Comparison of ENCODE assay signal across 8 cellular contexts in genomic region chr1:33181038-33181861, GRCh38. TPM values are rescaled to one million over a fixed set of nuclear protein-coding genes. Genes with fewer than 3 reads are reported as not detected.
A peak's percentile ranks its signal among the peaks of the same experiment; 100 is the strongest.
DNase-seq lines count a peak whose midpoint lies in the region; ATAC-seq and TF ChIP-seq lines count a peak whose summit lies in the region.

No MANE protein-coding gene starts in this region.

- peaks cover 21% of the 10 kb centered on the region for H3K4me1 ChIP-seq in OCI-LY7 (ENCODE audit: insufficient read depth, low read length, poor library complexity, severe bottlenecking)
- no peaks in the 10 kb centered on the region for H3K4me1 ChIP-seq in rectal smooth muscle tissue (ENCODE audit: control insufficient read depth, insufficient read depth, low read length)

- H3K4me2 ChIP-seq in OCI-LY7 (ENCODE audit: low read length), result peak overlapping the region; percentile 96

- intact Hi-C loops in OCI-LY7 (cut with micrococcal nuclease; ENCODE audit: unreplicated experiment) (loop anchor here (2.0 kb wide), 1 partner anchor 76 kb away; the partner anchor contains the start of gene ZNF362), left cardiac atrium (cut with DNase I) (no loop called here)

- peak; percentile 17 for ATAC-seq in HG03045 (IDR thresholded peaks at IDR 0.05; ENCODE audit: unreplicated experiment)
- ATAC-seq in left cardiac atrium, result peak; percentile 46 to 70
- no peak for ATAC-seq in HG03565 (IDR thresholded peaks at IDR 0.05; ENCODE audit: unreplicated experiment)

- no peaks in the 10 kb centered on the region for H3K27me3 ChIP-seq in rectal smooth muscle tissue (ENCODE audit: control insufficient read depth, insufficient read depth, low read length)

- no peaks in the 10 kb centered on the region for H3K79me2 ChIP-seq in OCI-LY7 (ENCODE audit: insufficient read depth, low read depth, low read length)

- no TSS peak for BruUV-seq in OCI-LY7 (replicated peaks; lab: Mats Ljungman, UMichigan)

- no peak for TF ChIP-seq CTCF in OCI-LY7 (conservative IDR thresholded peaks at IDR 0.05; ENCODE audit: low read length)

- H3K27ac ChIP-seq in OCI-LY7 (ENCODE audit: low read depth, low read length, poor library complexity, severe bottlenecking) (peak overlapping the region; percentile 18), rectal smooth muscle tissue (ENCODE audit: low read depth, low read length) (peak overlapping the region; percentile 38)

- DNase-seq in NCI-H82 (lab: John Stamatoyannopoulos, UW), result peak; percentile 85
- no peak for DNase-seq in NCI-H82 treated with DMSO at 0.1 percent for 48 hours (lab: John Stamatoyannopoulos, UW; ENCODE audit: unreplicated experiment)
- DNase-seq in OCI-LY7 (ENCODE audit: low spot score), result no peak
- peak; percentile 37 for DNase-seq in activated naive CD4-positive, alpha-beta T cell treated with anti-CD3 and anti-CD28 coated beads, Interleukin-2, amount 50 U/mL, for 16 hours
- peak; percentile 68 for DNase-seq in left cardiac atrium

- no peaks in the 10 kb centered on the region for H3K9me2 ChIP-seq in OCI-LY7 (ENCODE audit: insufficient read depth, low read length)

- POLR2A ChIA-PET in OCI-LY7 (lab: Charles Lee), result interaction anchor here (0.6 to 2.0 kb wide), 10 partner anchors 9 to 917 kb away, joined by 3 to 8 read pairs (median 4); no protein-coding TSS in a partner anchor

- CTCF ChIA-PET in OCI-LY7 (lab: Charles Lee; ENCODE audit: unreplicated experiment), result interaction anchor here (1.7 kb wide), 1 partner anchor 77 kb away, joined by 3 read pairs; no protein-coding TSS in a partner anchor

- no peaks in the 10 kb centered on the region for H4K20me1 ChIP-seq in OCI-LY7 (ENCODE audit: insufficient read depth, low read length)

- no peaks in the 10 kb centered on the region for H3K9me3 ChIP-seq in OCI-LY7 (ENCODE audit: low read length)

- H3K36me3 ChIP-seq in OCI-LY7 (ENCODE audit: insufficient read depth, low read length), result no peaks in the 10 kb centered on the region
- H3K36me3 ChIP-seq in rectal smooth muscle tissue (ENCODE audit: control insufficient read depth, insufficient read depth, low read length), result no peaks in the 10 kb centered on the region

- peak overlapping the region; percentile 26 for H3K9ac ChIP-seq in rectal smooth muscle tissue (ENCODE audit: low read length)

- peak overlapping the region; percentile 9; the same call in 1 of the 2 replicates for H2AFZ ChIP-seq in OCI-LY7 (ENCODE audit: low read length)

- H3K4me3 ChIP-seq in OCI-LY7 (ENCODE audit: low read depth, low read length, poor library complexity, severe bottlenecking), result peak overlapping the region; percentile 74
- peak overlapping the region; percentile 84 for H3K4me3 ChIP-seq in rectal smooth muscle tissue (ENCODE audit: low read length)

RNA-seq across cellular contexts. Expression of gene TRIM62, which starts 0.6 kb away (rescaled TPM):
- total RNA-seq in OCI-LY7 (2014; rRNA removed; shearing (Covaris generic)), result 2.0 and 2.4 TPM in 2 replicates
- 8.4 and 8.8 TPM in 2 replicates for total RNA-seq in OCI-LY7 (2022)
- 1 to 10 TPM; 2.4 to 2.8 TPM for total RNA-seq in left cardiac atrium

Comparison
In these comparisons a context has a peak if more than half of its experiments do, and no peak if none do; other contexts are left out.
1. DNase-seq: peak in NCI-H82 (single experiment), activated naive CD4-positive, alpha-beta T cell treated with anti-CD3 and anti-CD28 coated beads, Interleukin-2, amount 50 U/mL, for 16 hours (single experiment) and left cardiac atrium (single experiment); none in NCI-H82 treated with DMSO at 0.1 percent for 48 hours (single experiment) and OCI-LY7 (single experiment).